Comparison of ENCODE assay signal across 15 cellular contexts in the genomic region with DNA sequence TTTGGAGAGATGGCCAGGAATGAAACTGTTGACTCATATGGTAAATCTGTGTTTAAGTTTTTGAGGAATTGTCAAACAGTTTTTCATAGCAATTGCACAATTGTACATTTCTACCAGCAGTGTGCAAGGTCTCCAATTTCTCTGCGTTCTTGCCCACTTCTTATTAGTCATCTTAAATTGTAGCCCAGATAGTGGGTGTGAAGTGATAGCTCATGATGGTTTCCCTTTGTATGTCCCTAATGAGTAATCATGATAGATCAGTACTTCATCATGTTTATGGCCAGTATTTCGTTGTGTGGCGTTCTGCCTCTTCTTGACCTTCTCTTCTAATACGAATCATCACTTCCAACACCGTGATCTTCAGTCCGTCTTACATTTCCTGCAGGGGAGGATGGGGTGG.
DNase-seq lines count a peak whose midpoint lies in the region; ATAC-seq, FAIRE-seq and TF ChIP-seq lines count a peak whose summit lies in the region.
"Had no signal": no experiment of that assay in that cellular context is flagged by ENCODE, and none has a peak within 500 bp of the region (broad histone marks: within the 10 kb centered on the region; RNA-seq: fewer than 3 reads in every experiment).

No MANE protein-coding gene starts in this region.

- no peak overlapping the region for H3K4me3 Mint-ChIP-seq in activated T-helper 17 cell treated with anti-CD3 and anti-CD28 coated beads, Interleukin-2, amount 50 U/mL, for 72 hours
- H3K4me3 Mint-ChIP-seq: GM23338; naive B cell; stimulated activated naive B cell treated with anti-CD40 and anti-IgM and Interleukin-4, amounts not matched to agents 10 μg/mL and 1 μg/mL and 100 μg/mL, for 72 hours had no signal

- H3K4me3 ChIP-seq in AG10803 (ENCODE audit: low read length) (no peak overlapping the region), colonic mucosa (no peak overlapping the region), lung (no peak overlapping the region)
- H3K4me3 ChIP-seq: dorsolateral prefrontal cortex, GM23338 had no signal

- FAIRE-seq in HTR-8/SVneo (lab: Jason Lieb, UNC): no peak

- no peaks in the 10 kb centered on the region for H3K27me3 ChIP-seq in colonic mucosa
- no peaks in the 10 kb centered on the region for H3K27me3 ChIP-seq in lung (ENCODE audit: control insufficient read depth, insufficient read depth)
- H3K27me3 ChIP-seq: dorsolateral prefrontal cortex had no signal

- H3K27ac ChIP-seq in colonic mucosa: no peak overlapping the region
- H3K27ac ChIP-seq in lung (ENCODE audit: low read depth in 1 of 2, low read length in 1 of 2): no peak overlapping the region
- H3K27ac ChIP-seq: dorsolateral prefrontal cortex had no signal

- H3K4me1 ChIP-seq in colonic mucosa: no peaks in the 10 kb centered on the region
- no peaks in the 10 kb centered on the region for H3K4me1 ChIP-seq in lung (ENCODE audit: control insufficient read depth in 2 of 2, insufficient read depth in 2 of 2, low read length in 2 of 2)

- H3K36me3 Mint-ChIP-seq in activated T-helper 17 cell treated with anti-CD3 and anti-CD28 coated beads, Interleukin-2, amount 50 U/mL, for 72 hours (ENCODE audit: low read depth): no peaks in the 10 kb centered on the region
- H3K36me3 Mint-ChIP-seq: naive B cell; stimulated activated naive B cell treated with anti-CD40 and anti-IgM and Interleukin-4, amounts not matched to agents 10 μg/mL and 1 μg/mL and 100 μg/mL, for 72 hours had no signal

- WGBS in lung, 2 donors: 77 to 84% methylated on average over 6 of the region's 6 CpGs

- peak; percentile 96 for DNase-seq in AG10803 (ENCODE audit: low read depth)
- peak; percentile 7 for DNase-seq in HTR-8/SVneo (ENCODE audit: insufficient read length, low spot score)
- peak; percentile 7 for DNase-seq in colonic mucosa
- DNase-seq in lung (ENCODE audit: low spot score): no peak
- DNase-seq: activated T-cell treated with anti-CD3 and anti-CD28 coated beads for 4 hours; dorsolateral prefrontal cortex; naive B cell; stimulated activated CD4-positive, alpha-beta T cell treated with anti-CD3 and anti-CD28 coated beads, Interleukin-4, amount 100 ng/mL, for 4 hours; stimulated activated naive B cell treated with anti-CD40 and anti-IgM and Interleukin-4, amounts not matched to agents 10 μg/mL and 1 μg/mL and 100 μg/mL, for 72 hours; SW 1271 had no signal

- intact Hi-C loops in colonic mucosa (cut with DNase I): no loop called here

- H3K9ac ChIP-seq in colonic mucosa (ENCODE audit: low read depth in 2 of 2, low read length in 2 of 2): no peak overlapping the region

- H3K36me3 ChIP-seq in colonic mucosa (peaks cover 4% of the 10 kb centered on the region), lung (ENCODE audit: control insufficient read depth in 2 of 2, insufficient read depth in 2 of 2, low read length in 2 of 2) (peaks cover 9 to 28% of the 10 kb centered on the region in 2 donors)

- TF ChIP-seq CTCF in AG10803 (conservative IDR thresholded peaks at IDR 0.05; ENCODE audit: low read length): no peak; the same call in 1 of the 2 replicates
- TF ChIP-seq CTCF in colonic mucosa (IDR thresholded peaks at IDR 0.05): no peak
- no peak for TF ChIP-seq CTCF in lung (IDR thresholded peaks at IDR 0.05; ENCODE audit: control extremely low read depth, extremely low read depth)

- H3K9me3 Mint-ChIP-seq in activated T-helper 17 cell treated with anti-CD3 and anti-CD28 coated beads, Interleukin-2, amount 50 U/mL, for 72 hours: no peaks in the 10 kb centered on the region
- H3K9me3 Mint-ChIP-seq: GM23338; stimulated activated naive B cell treated with anti-CD40 and anti-IgM and Interleukin-4, amounts not matched to agents 10 μg/mL and 1 μg/mL and 100 μg/mL, for 72 hours had no signal

- ATAC-seq in lung (ENCODE audit: insufficient read depth, low FRiP score): peak; percentile 52
- no peak for ATAC-seq in GM21528 (IDR thresholded peaks at IDR 0.05; ENCODE audit: low FRiP score, unreplicated experiment)
- ATAC-seq in HG02759 (IDR thresholded peaks at IDR 0.05; ENCODE audit: unreplicated experiment): no peak
- ATAC-seq in HG03097 (IDR thresholded peaks at IDR 0.05; ENCODE audit: low FRiP score, unreplicated experiment): no peak
- no peak for ATAC-seq in activated T-helper 17 cell treated with anti-CD3 and anti-CD28 coated beads, Interleukin-2, amount 50 U/mL, for 72 hours (replicated peaks)
- ATAC-seq: GM23338; stimulated activated naive B cell treated with anti-CD40 and anti-IgM and Interleukin-4, amounts not matched to agents 10 μg/mL and 1 μg/mL and 100 μg/mL, for 72 hours had no signal

- H3K27ac Mint-ChIP-seq in activated T-helper 17 cell treated with anti-CD3 and anti-CD28 coated beads, Interleukin-2, amount 50 U/mL, for 72 hours: no peak overlapping the region
- H3K27ac Mint-ChIP-seq: GM23338; naive B cell; stimulated activated naive B cell treated with anti-CD40 and anti-IgM and Interleukin-4, amounts not matched to agents 10 μg/mL and 1 μg/mL and 100 μg/mL, for 72 hours had no signal

- H3K27me3 Mint-ChIP-seq in activated T-helper 17 cell treated with anti-CD3 and anti-CD28 coated beads, Interleukin-2, amount 50 U/mL, for 72 hours: no peaks in the 10 kb centered on the region
- H3K27me3 Mint-ChIP-seq: naive B cell had no signal

- H3K9me3 ChIP-seq in colonic mucosa (no peaks in the 10 kb centered on the region), lung (ENCODE audit: control insufficient read depth in 2 of 2, insufficient read depth in 1 of 2, low read length in 1 of 2) (no peaks in the 10 kb centered on the region)

- H3K4me1 Mint-ChIP-seq in activated T-helper 17 cell treated with anti-CD3 and anti-CD28 coated beads, Interleukin-2, amount 50 U/mL, for 72 hours: no peaks in the 10 kb centered on the region
- H3K4me1 Mint-ChIP-seq: GM23338; naive B cell; stimulated activated naive B cell treated with anti-CD40 and anti-IgM and Interleukin-4, amounts not matched to agents 10 μg/mL and 1 μg/mL and 100 μg/mL, for 72 hours had no signal
